9 cellular contexts compared by ENCODE assay signal in the genomic region with DNA sequence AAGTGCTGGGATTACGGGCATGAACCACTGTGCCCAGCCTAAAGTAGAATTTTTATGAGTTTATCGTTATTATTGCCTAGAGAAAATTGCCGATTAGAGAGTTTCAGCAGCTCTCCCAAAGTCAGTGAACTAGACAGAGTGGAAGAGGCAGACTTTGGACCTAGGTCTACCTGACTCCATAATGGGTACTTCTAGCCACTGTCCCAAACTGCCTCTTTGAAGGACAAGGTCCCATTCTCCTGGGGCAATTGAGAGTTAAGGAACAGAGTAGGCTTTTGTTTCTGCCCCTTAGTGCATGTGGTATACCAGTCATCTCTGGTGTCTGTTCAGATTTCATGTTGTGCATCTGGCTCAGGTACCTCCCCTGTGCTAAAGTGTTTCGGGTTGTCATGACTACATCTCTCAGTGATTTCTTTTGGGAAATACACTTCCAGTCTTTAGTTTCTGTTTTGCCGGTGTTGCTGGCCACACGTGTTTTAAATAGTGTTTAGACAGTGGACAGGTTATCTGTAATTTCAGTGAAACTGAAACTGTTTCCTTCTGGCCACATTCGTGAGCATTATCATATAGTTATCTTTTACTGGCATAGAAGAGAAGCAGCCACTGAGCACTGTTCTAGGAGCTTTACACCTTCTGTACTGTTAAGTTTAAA. TPM values are rescaled to one million over a fixed set of nuclear protein-coding genes. Genes with fewer than 3 reads are reported as not detected.
DNase-seq lines count a peak whose midpoint lies in the region; ATAC-seq and TF ChIP-seq lines count a peak whose summit lies in the region.
"Had no signal": no experiment of that assay in that cellular context is flagged by ENCODE, and none has a peak within 500 bp of the region (broad histone marks: within the 10 kb centered on the region; RNA-seq: fewer than 3 reads in every experiment).

No MANE protein-coding gene starts in this region.

- no peak overlapping the region for H3K27ac ChIP-seq in foreskin keratinocyte

- H3K9me3 Mint-ChIP-seq in IgD-negative memory B cell: peaks cover 0 to 2% (median 0%) of the 10 kb centered on the region in 3 donors
- H3K9me3 Mint-ChIP-seq: stimulated activated naive CD8-positive, alpha-beta T cell treated with anti-CD3 and anti-CD28 coated beads, Interleukin-15, Interleukin-2, amounts not matched to agents 100 ng/mL and 50 ng/mL, for 24 hours had no signal

- DNase-seq in foreskin keratinocyte (no peak), SKM-1 treated with dmso at 0.1 percent for 144 hours (lab: John Stamatoyannopoulos, UW; ENCODE audit: unreplicated experiment) (no peak), Right ventricle myocardium inferior (ENCODE audit: missing footprints) (no peak), NCI-H524 treated with DMSO at 0.1 percent for 48 hours (lab: John Stamatoyannopoulos, UW) (no peak), NCI-H2171 (lab: John Stamatoyannopoulos, UW) (no peak)

- no peak overlapping the region for H3K27ac Mint-ChIP-seq in IgD-negative memory B cell
- H3K27ac Mint-ChIP-seq: stimulated activated naive CD8-positive, alpha-beta T cell treated with anti-CD3 and anti-CD28 coated beads, Interleukin-15, Interleukin-2, amounts not matched to agents 100 ng/mL and 50 ng/mL, for 24 hours had no signal

- intact Hi-C loops in Right ventricle myocardium inferior (cut with DNase I): no loop called here

- H3K4me1 Mint-ChIP-seq in IgD-negative memory B cell: peaks cover 0 to 5% (median 5%) of the 10 kb centered on the region in 3 donors

- peak overlapping the region in 3 of 4 donors; percentile 16 to 57 (median 21) for H3K4me3 Mint-ChIP-seq in IgD-negative memory B cell
- H3K4me3 Mint-ChIP-seq: stimulated activated naive CD8-positive, alpha-beta T cell treated with anti-CD3 and anti-CD28 coated beads, Interleukin-15, Interleukin-2, amounts not matched to agents 100 ng/mL and 50 ng/mL, for 24 hours had no signal

- peaks cover 4% of the 10 kb centered on the region for H3K36me3 Mint-ChIP-seq in IgD-negative memory B cell

- no peaks in the 10 kb centered on the region for H3K27me3 ChIP-seq in foreskin keratinocyte

- H3K4me1 ChIP-seq in foreskin keratinocyte: no peaks in the 10 kb centered on the region

- no peak for TF ChIP-seq CTCF in foreskin keratinocyte (conservative IDR thresholded peaks at IDR 0.05)

- peak; percentile 96 for ATAC-seq in GM18498 (IDR thresholded peaks at IDR 0.05; ENCODE audit: unreplicated experiment)
- peak; percentile 96 for ATAC-seq in GM21529 (IDR thresholded peaks at IDR 0.05; ENCODE audit: unreplicated experiment)
- ATAC-seq in foreskin keratinocyte: peak; percentile 70
- no peak for ATAC-seq in Right ventricle myocardium inferior

- H3K27me3 Mint-ChIP-seq in IgD-negative memory B cell: peaks cover 3% of the 10 kb centered on the region
- H3K27me3 Mint-ChIP-seq: stimulated activated naive CD8-positive, alpha-beta T cell treated with anti-CD3 and anti-CD28 coated beads, Interleukin-15, Interleukin-2, amounts not matched to agents 100 ng/mL and 50 ng/mL, for 24 hours had no signal

RNA-seq across cellular contexts. Expression of gene TMEM236, which starts 4.7 kb away (rescaled TPM):
- polyA plus RNA-seq in IgD-negative memory B cell: not detected
- 0.63 TPM in 1 of 2 replicates, not detected in the other for total RNA-seq in foreskin keratinocyte
- polyA plus RNA-seq in foreskin keratinocyte: 0.26 TPM in 1 of 2 replicates, not detected in the other
- total RNA-seq in Right ventricle myocardium inferior: 0.51 TPM

RNA-seq across cellular contexts. Expression of gene MRC1, which starts 52.5 kb away (rescaled TPM):
- polyA plus RNA-seq in IgD-negative memory B cell (not detected), foreskin keratinocyte (0.01 TPM in 1 of 2 replicates, not detected in the other)
- total RNA-seq in foreskin keratinocyte (0.07 TPM in 1 of 2 replicates, not detected in the other), Right ventricle myocardium inferior (38.3 TPM)

Comparison
In these comparisons a context has a peak if more than half of its experiments do, and no peak if none do; other contexts are left out.
1. RNA of gene MRC1, which starts 52.5 kb away (total RNA-seq): 38.3 TPM in Right ventricle myocardium inferior (single experiment); 0.07 TPM in foreskin keratinocyte; every median in the first group is over 10 times any median in the second.